In genomic region chr3:150349314-150350097, GRCh38 we compare ENCODE assay signal across 1 cellular context.
TF ChIP-seq lines count a peak whose summit lies in the region.

No MANE protein-coding gene starts in this region.

TF ChIP-seq in GM23338, 12 proteins besides CTCF, POLR2A, EP300 and RAD21 (continued from another document):
- TF ChIP-seq ETS1 (IDR thresholded peaks at IDR 0.05) (no peak), POLR2AphosphoS5 (IDR thresholded peaks at IDR 0.05; ENCODE audit: low read depth) (no peak), CREB1 (CRISPR knock-in tag; IDR thresholded peaks at IDR 0.05; ENCODE audit: low read depth) (no peak), REST (IDR thresholded peaks at IDR 0.05; ENCODE audit: unreplicated experiment) (no peak)
